In the genomic region with DNA sequence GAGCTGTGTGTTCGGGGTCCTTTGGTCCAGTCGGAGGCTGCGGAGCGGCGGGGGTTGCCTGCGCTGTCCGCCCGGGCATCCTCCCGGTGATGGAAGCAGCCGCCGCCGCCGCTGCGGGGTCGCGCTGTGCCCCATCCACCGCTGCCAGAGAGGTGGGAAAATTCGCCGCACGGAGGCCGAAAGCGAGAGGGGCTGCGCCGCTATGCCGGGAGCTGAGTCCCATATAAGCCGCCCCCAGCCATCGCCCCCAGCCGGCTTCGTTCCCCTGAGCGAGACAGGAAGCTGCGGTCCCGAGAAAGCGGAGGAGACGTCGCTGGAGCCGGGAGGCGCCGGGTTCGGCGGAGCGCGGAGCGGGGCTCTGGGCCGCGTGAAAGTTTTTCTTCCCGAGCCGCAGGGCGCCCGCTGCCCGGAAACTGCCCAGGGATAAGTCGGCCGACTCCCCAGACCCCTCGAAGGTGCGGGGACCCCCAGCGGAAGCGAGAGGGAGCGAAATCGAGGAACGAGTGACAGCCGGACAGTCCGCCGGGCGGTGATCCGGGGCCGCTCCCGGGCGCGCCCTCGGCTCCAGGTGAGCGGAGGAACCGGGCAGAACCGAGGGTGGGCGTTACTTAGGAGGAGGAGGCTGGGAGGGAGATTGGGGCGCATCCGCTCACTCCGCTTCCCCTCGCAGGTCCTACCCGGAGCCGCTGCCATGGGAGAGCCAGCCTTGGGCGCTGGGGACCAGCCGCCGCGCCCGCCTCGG, we compare ENCODE assay signal across 8 cellular contexts. TPM values are rescaled to one million over a fixed set of nuclear protein-coding genes. Genes with fewer than 3 reads are reported as not detected.
DNase-seq lines count a peak whose midpoint lies in the region; ATAC-seq and TF ChIP-seq lines count a peak whose summit lies in the region.

No MANE protein-coding gene starts in this region.

- no peaks in the 10 kb centered on the region for H3K27me3 ChIP-seq in thyroid gland

- no peak for TF ChIP-seq POLR2A in erythroblast (IDR thresholded peaks at IDR 0.05; ENCODE audit: low read length)
- TF ChIP-seq POLR2A in thyroid gland (IDR thresholded peaks at IDR 0.05) = no peak

- H3K4me1 ChIP-seq in thyroid gland = peaks cover 12 to 17% of the 10 kb centered on the region in 2 donors

- TF ChIP-seq CTCF in thyroid gland (IDR thresholded peaks at IDR 0.05) = no peak

- no peaks in the 10 kb centered on the region for H3K9me3 ChIP-seq in thyroid gland

- WGBS in thyroid gland, 2 donors = 0 to 1% methylated on average over 22 to 50 of the region's 85 CpGs

- H3K27me3 Mint-ChIP-seq in naive B cell = no peaks in the 10 kb centered on the region

- ATAC-seq in GM21515 (IDR thresholded peaks at IDR 0.05; ENCODE audit: unreplicated experiment) (peak; percentile 15), naive B cell (ENCODE audit: low read depth in 2 of 2) (peak; percentile 2 to 11)

- intact Hi-C loops in thyroid gland (cut with DNase I) = loop anchor here (10.0 kb wide), 1 partner anchor 525 kb away; no protein-coding TSS in a partner anchor

- peak overlapping the region; percentile 76 for H3K4me3 ChIP-seq in Jurkat, Clone E6-1 (ENCODE audit: low read length)
- peak overlapping the region; percentile 47 to 95 (median 68) for H3K4me3 ChIP-seq in thyroid gland (replicated peaks in 1 of 3)

- DNase-seq in COR-L47 (lab: John Stamatoyannopoulos, UW) (peak; percentile 51), erythroblast (lab: John Stamatoyannopoulos, UW) (peak; percentile 55 to 75), naive B cell (peak; percentile 42), thyroid gland (peak; percentile 25 to 37), NCI-H510A treated with DMSO at 0.1 percent for 48 hours (lab: John Stamatoyannopoulos, UW) (no peak)
- no peak for DNase-seq in Jurkat, Clone E6-1 (ENCODE audit: low read depth, low spot score)
- peak; percentile 53 to 55 for DNase-seq in activated CD4-positive, alpha-beta T cell treated with anti-CD3 and anti-CD28 coated beads, Interleukin-2, amount 50 U/mL, for 48 hours

- no peaks in the 10 kb centered on the region for H3K36me3 Mint-ChIP-seq in naive B cell

- peaks cover 21 to 46% (median 35%) of the 10 kb centered on the region in 3 donors for H3K4me1 Mint-ChIP-seq in naive B cell

- H3K4me3 Mint-ChIP-seq in naive B cell = peak overlapping the region; percentile 92 to 98 (median 94)

- no peaks in the 10 kb centered on the region for H3K36me3 ChIP-seq in thyroid gland

- H3K9me3 Mint-ChIP-seq in naive B cell = no peaks in the 10 kb centered on the region

- H3K27ac ChIP-seq in thyroid gland = peak overlapping the region; percentile 18 to 83 (median 51)

- H3K27ac Mint-ChIP-seq in naive B cell = peak overlapping the region in 4 of 6 donors; percentile 30 to 89 (median 48)

RNA-seq across cellular contexts. Expression of a gene that starts 0.6 kb away (rescaled TPM):
- polyA plus RNA-seq in Jurkat, Clone E6-1 (2012; ENCODE audit: insufficient read depth, insufficient read length) = 17.2 TPM
- 10 to 100 TPM in 5 of 6 donors, 1 to 10 TPM in 1; 8.8 to 30.0 (median 15.9) TPM for polyA plus RNA-seq in naive B cell (ENCODE audit: low read depth in 6 of 6)
- total RNA-seq in thyroid gland = 10 to 100 TPM in 3 of 4 donors, 1 to 10 TPM in 1; 8.5 to 14.0 (median 12.2) TPM

Comparison
In these comparisons a context has a peak if more than half of its experiments do, and no peak if none do; other contexts are left out.
1. DNase-seq: peak in COR-L47 (single experiment), activated CD4-positive, alpha-beta T cell treated with anti-CD3 and anti-CD28 coated beads, Interleukin-2, amount 50 U/mL, for 48 hours (2 of 2), erythroblast (2 of 2), naive B cell (single experiment) and thyroid gland (2 of 2); none in Jurkat, Clone E6-1 (single experiment) and NCI-H510A treated with DMSO at 0.1 percent for 48 hours (single experiment).